ENCODE assay signal across 35 cellular contexts in genomic region chr21:40667964-40668363, GRCh38.
"Had no signal": no experiment of that assay in that cellular context is flagged by ENCODE, and none has a peak within 500 bp of the region (broad histone marks: within the 10 kb centered on the region; RNA-seq: fewer than 3 reads in every experiment).

No MANE protein-coding gene starts in this region.

- H3K27me3 ChIP-seq: adrenal gland, ascending aorta, brain microvascular endothelial cell, esophagus squamous epithelium had no signal

- H3K9me3 ChIP-seq: adrenal gland, ascending aorta, esophagus squamous epithelium had no signal

- H3K27ac Mint-ChIP-seq: activated B cell treated with CpG ODN at 0.5 μM for 24 hours; activated CD4-positive, alpha-beta memory T cell treated with anti-CD3 and anti-CD28 coated beads for 36 hours; activated CD4-positive, alpha-beta T cell treated with anti-CD3 and anti-CD28 coated beads for 36 hours; activated CD4-positive, alpha-beta T cell treated with anti-CD3 and anti-CD28 coated beads, Interleukin-2, amount 10 ng/mL, durations not matched to agents 24 days and 14 days; activated CD8-positive, alpha-beta memory T cell treated with anti-CD3 and anti-CD28 coated beads, Interleukin-2, amount 10 ng/mL, durations not matched to agents 7 days and 5 days; activated CD8-positive, alpha-beta T cell treated with anti-CD3 and anti-CD28 coated beads, Interleukin-2, amount 10 ng/mL, durations not matched to agents 7 days and 5 days; activated naive CD4-positive, alpha-beta T cell treated with anti-CD3 and anti-CD28 coated beads for 36 hours; activated naive CD4-positive, alpha-beta T cell treated with anti-CD3 and anti-CD28 coated beads, Interleukin-2, amount 50 U/mL, for 24 hours; activated naive CD8-positive, alpha-beta T cell treated with anti-CD3 and anti-CD28 coated beads for 36 hours; activated naive CD8-positive, alpha-beta T cell treated with anti-CD3 and anti-CD28 coated beads, Interleukin-2, amount 50 U/mL, for 24 hours; activated T-helper 1 cell treated with anti-CD3 and anti-CD28 coated beads, Interleukin-12 subunit alpha, Interleukin-12 subunit beta, Interleukin-2, Interleukin-4 antibody, amounts not matched to agents 30 ng/mL and 10 ng/mL and 1 ng/mL, durations not matched to agents 14 hours and 24 hours and 36 hours; activated T-helper 2 cell treated with anti-CD3 and anti-CD28 coated beads, Interferon-gamma antibody, Interleukin-2, Interleukin-4, amounts not matched to agents 10 μg/mL and 5 μg/mL and 100 μg/mL, durations not matched to agents 14 hours and 24 hours and 36 hours; effector memory CD8-positive, alpha-beta T cell; T-helper 17 cell; T-helper 2 cell treated with Interferon-gamma antibody and Interleukin-4, amounts not matched to agents 5 μg/mL and 100 μg/mL, for 36 hours had no signal

- H3K4me1 Mint-ChIP-seq: activated B cell treated with CpG ODN at 0.5 μM for 24 hours; activated CD4-positive, alpha-beta T cell treated with anti-CD3 and anti-CD28 coated beads for 36 hours; activated CD4-positive, alpha-beta T cell treated with anti-CD3 and anti-CD28 coated beads, Interleukin-2, amount 10 ng/mL, durations not matched to agents 24 days and 14 days; activated CD8-positive, alpha-beta memory T cell treated with anti-CD3 and anti-CD28 coated beads, Interleukin-2, amount 10 ng/mL, durations not matched to agents 7 days and 5 days; activated naive CD4-positive, alpha-beta T cell treated with anti-CD3 and anti-CD28 coated beads, Interleukin-2, amount 50 U/mL, for 24 hours; activated naive CD8-positive, alpha-beta T cell treated with anti-CD3 and anti-CD28 coated beads for 36 hours; activated naive CD8-positive, alpha-beta T cell treated with anti-CD3 and anti-CD28 coated beads, Interleukin-2, amount 50 U/mL, for 24 hours; T-helper 17 cell had no signal

- H3K36me3 ChIP-seq: adrenal gland, ascending aorta, brain microvascular endothelial cell, esophagus squamous epithelium, WERI-Rb-1 had no signal

- H3K27me3 Mint-ChIP-seq: activated B cell treated with CpG ODN at 0.5 μM for 24 hours; activated CD4-positive, alpha-beta memory T cell treated with anti-CD3 and anti-CD28 coated beads for 36 hours; activated CD4-positive, alpha-beta T cell treated with anti-CD3 and anti-CD28 coated beads, Interleukin-2, amount 10 ng/mL, durations not matched to agents 24 days and 14 days; activated CD8-positive, alpha-beta memory T cell treated with anti-CD3 and anti-CD28 coated beads, Interleukin-2, amount 10 ng/mL, durations not matched to agents 7 days and 5 days; effector memory CD8-positive, alpha-beta T cell; T-helper 17 cell had no signal

- FAIRE-seq: colon, frontal cortex had no signal

- H3K36me3 Mint-ChIP-seq: activated CD4-positive, alpha-beta memory T cell treated with anti-CD3 and anti-CD28 coated beads for 36 hours; activated CD8-positive, alpha-beta memory T cell treated with anti-CD3 and anti-CD28 coated beads, Interleukin-2, amount 10 ng/mL, durations not matched to agents 7 days and 5 days; activated naive CD4-positive, alpha-beta T cell treated with anti-CD3 and anti-CD28 coated beads, Interleukin-2, amount 50 U/mL, for 24 hours; activated naive CD8-positive, alpha-beta T cell treated with anti-CD3 and anti-CD28 coated beads for 36 hours had no signal

- DNase-seq: activated B cell treated with CpG ODN at 0.5 μM for 24 hours; activated CD4-positive, alpha-beta memory T cell treated with anti-CD3 and anti-CD28 coated beads for 36 hours; activated CD4-positive, alpha-beta T cell treated with anti-CD3 and anti-CD28 coated beads for 36 hours; activated CD4-positive, alpha-beta T cell treated with anti-CD3 and anti-CD28 coated beads, Interleukin-2, amount 10 ng/mL, durations not matched to agents 24 days and 14 days; activated CD4-positive, CD25-positive, alpha-beta regulatory T cell treated with anti-CD3 and anti-CD28 coated beads, Interleukin-2, amount 50 U/mL, for 72 hours; activated CD8-positive, alpha-beta memory T cell treated with anti-CD3 and anti-CD28 coated beads, Interleukin-2, amount 10 ng/mL, durations not matched to agents 7 days and 5 days; activated CD8-positive, alpha-beta memory T cell treated with anti-CD3 and anti-CD28 coated beads, Interleukin-2, amount 50 U/mL, for 4 hours; activated CD8-positive, alpha-beta T cell treated with anti-CD3 and anti-CD28 coated beads, Interleukin-2, amount 10 ng/mL, durations not matched to agents 7 days and 5 days; activated effector memory CD4-positive, alpha-beta T cell treated with anti-CD3 and anti-CD28 coated beads, Interleukin-2, amount 50 U/mL, for 16 hours; activated naive CD4-positive, alpha-beta T cell treated with anti-CD3 and anti-CD28 coated beads for 36 hours; activated naive CD8-positive, alpha-beta T cell treated with anti-CD3 and anti-CD28 coated beads for 36 hours; activated naive CD8-positive, alpha-beta T cell treated with anti-CD3 and anti-CD28 coated beads, Interleukin-2, amount 50 U/mL, for 24 hours; activated T-cell treated with anti-CD3 and anti-CD28 coated beads, Interleukin-2, amount 50 U/mL, for 1 hour; activated T-cell treated with anti-CD3 and anti-CD28 coated beads, Interleukin-2, amount 50 U/mL, for 48 hours; adrenal gland; brain microvascular endothelial cell; caudate nucleus; cortex of kidney; dermis blood vessel endothelial cell; effector CD4-positive, alpha-beta T cell; effector memory CD8-positive, alpha-beta T cell; esophagus squamous epithelium; head of caudate nucleus; T-helper 1 cell; T-helper 17 cell; T1000; WERI-Rb-1 had no signal

- H3K9me3 Mint-ChIP-seq: activated CD4-positive, alpha-beta T cell treated with anti-CD3 and anti-CD28 coated beads, Interleukin-2, amount 10 ng/mL, durations not matched to agents 24 days and 14 days; activated naive CD4-positive, alpha-beta T cell treated with anti-CD3 and anti-CD28 coated beads, Interleukin-2, amount 50 U/mL, for 24 hours; activated naive CD8-positive, alpha-beta T cell treated with anti-CD3 and anti-CD28 coated beads for 36 hours had no signal

- H3K4me3 ChIP-seq: adrenal gland, ascending aorta, esophagus squamous epithelium had no signal

- H3K4me3 Mint-ChIP-seq: activated B cell treated with CpG ODN at 0.5 μM for 24 hours; activated CD4-positive, alpha-beta memory T cell treated with anti-CD3 and anti-CD28 coated beads for 36 hours; activated CD4-positive, alpha-beta T cell treated with anti-CD3 and anti-CD28 coated beads for 36 hours; activated CD4-positive, alpha-beta T cell treated with anti-CD3 and anti-CD28 coated beads, Interleukin-2, amount 10 ng/mL, durations not matched to agents 24 days and 14 days; activated CD8-positive, alpha-beta memory T cell treated with anti-CD3 and anti-CD28 coated beads, Interleukin-2, amount 10 ng/mL, durations not matched to agents 7 days and 5 days; activated CD8-positive, alpha-beta T cell treated with anti-CD3 and anti-CD28 coated beads, Interleukin-2, amount 10 ng/mL, durations not matched to agents 7 days and 5 days; activated naive CD4-positive, alpha-beta T cell treated with anti-CD3 and anti-CD28 coated beads for 36 hours; activated naive CD4-positive, alpha-beta T cell treated with anti-CD3 and anti-CD28 coated beads, Interleukin-2, amount 50 U/mL, for 24 hours; activated naive CD8-positive, alpha-beta T cell treated with anti-CD3 and anti-CD28 coated beads for 36 hours; activated naive CD8-positive, alpha-beta T cell treated with anti-CD3 and anti-CD28 coated beads, Interleukin-2, amount 50 U/mL, for 24 hours; activated T-helper 1 cell treated with anti-CD3 and anti-CD28 coated beads, Interleukin-12 subunit alpha, Interleukin-12 subunit beta, Interleukin-2, Interleukin-4 antibody, amounts not matched to agents 30 ng/mL and 10 ng/mL and 1 ng/mL, durations not matched to agents 14 hours and 24 hours and 36 hours; effector memory CD8-positive, alpha-beta T cell; T-helper 17 cell; T-helper 2 cell treated with Interferon-gamma antibody and Interleukin-4, amounts not matched to agents 5 μg/mL and 100 μg/mL, for 36 hours had no signal

- ATAC-seq: activated CD4-positive, alpha-beta T cell treated with anti-CD3 and anti-CD28 coated beads for 36 hours; activated CD8-positive, alpha-beta memory T cell treated with anti-CD3 and anti-CD28 coated beads, Interleukin-2, amount 10 ng/mL, durations not matched to agents 7 days and 5 days; activated CD8-positive, alpha-beta T cell treated with anti-CD3 and anti-CD28 coated beads, Interleukin-2, amount 10 ng/mL, durations not matched to agents 7 days and 5 days; activated naive CD8-positive, alpha-beta T cell treated with anti-CD3 and anti-CD28 coated beads, Interleukin-2, amount 50 U/mL, for 24 hours; effector memory CD8-positive, alpha-beta T cell; T-helper 17 cell had no signal

- H3K27ac ChIP-seq: adrenal gland, ascending aorta, brain microvascular endothelial cell, epithelial cell of prostate, esophagus squamous epithelium, WERI-Rb-1 had no signal

- H3K4me1 ChIP-seq: adrenal gland, ascending aorta, esophagus squamous epithelium had no signal
